ENCODE assay signal across 10 cellular contexts in genomic region chr6:156977527-156978291, GRCh38.
DNase-seq lines count a peak whose midpoint lies in the region; ATAC-seq and TF ChIP-seq lines count a peak whose summit lies in the region.
"Had no signal": no experiment of that assay in that cellular context is flagged by ENCODE, and none has a peak within 500 bp of the region (broad histone marks: within the 10 kb centered on the region; RNA-seq: fewer than 3 reads in every experiment).

No MANE protein-coding gene starts in this region.

- TF ChIP-seq CTCF in right atrium auricular region (IDR thresholded peaks at IDR 0.05), result no peak
- no peak for TF ChIP-seq CTCF in left ventricle myocardium inferior (IDR thresholded peaks at IDR 0.05; ENCODE audit: borderline replicate concordance)
- TF ChIP-seq CTCF in thyroid gland (IDR thresholded peaks at IDR 0.05), result no peak

- no peak for TF ChIP-seq POLR2A in thyroid gland (IDR thresholded peaks at IDR 0.05)

- no peaks in the 10 kb centered on the region for H3K36me3 ChIP-seq in right atrium auricular region
- no peaks in the 10 kb centered on the region for H3K36me3 ChIP-seq in left ventricle myocardium inferior
- H3K36me3 ChIP-seq in thyroid gland, result no peaks in the 10 kb centered on the region

- WGBS in thyroid gland, 2 donors, result 34 to 51% methylated on average over 7 to 8 of the region's 8 CpGs

- intact Hi-C loops in Right ventricle myocardium inferior (cut with DNase I) (loop anchor here (5.0 kb wide), 1 partner anchor 45 kb away; no protein-coding TSS in a partner anchor), left ventricle myocardium inferior (cut with micrococcal nuclease) (no loop called here), thyroid gland (cut with DNase I) (no loop called here)

- H3K4me3 Mint-ChIP-seq in T-helper 17 cell, result peak overlapping the region; percentile 16

- no peaks in the 10 kb centered on the region for H3K27me3 Mint-ChIP-seq in T-helper 17 cell

- H3K4me3 ChIP-seq in right atrium auricular region, result no peak overlapping the region
- H3K4me3 ChIP-seq in left ventricle myocardium inferior, result no peak overlapping the region
- H3K4me3 ChIP-seq in thyroid gland (replicated peaks in 1 of 3), result no peak overlapping the region

- H3K27ac Mint-ChIP-seq in T-helper 17 cell, result peak overlapping the region; percentile 82

- H3K27ac ChIP-seq in right atrium auricular region (peak overlapping the region in 1 of 2 donors; percentile 37), left ventricle myocardium inferior (replicated peaks) (peak overlapping the region; percentile 22), thyroid gland (peak overlapping the region in 1 of 3 donors; percentile 11)

- H3K36me3 Mint-ChIP-seq in T-helper 17 cell (ENCODE audit: low read depth), result no peaks in the 10 kb centered on the region

- DNase-seq in Right ventricle myocardium inferior (ENCODE audit: missing footprints) (no peak), right atrium auricular region (ENCODE audit: low spot score) (no peak), T-helper 17 cell (no peak), left ventricle myocardium inferior (no peak), thyroid gland (peak; percentile 76 to 78), T-helper 2 cell (no peak)
- no peak for DNase-seq in effector CD4-positive, alpha-beta T cell
- DNase-seq: NCI-H1048 had no signal

- H3K4me1 ChIP-seq in right atrium auricular region (peaks cover 0 to 68% of the 10 kb centered on the region in 2 donors), left ventricle myocardium inferior (peaks cover 99% of the 10 kb centered on the region), thyroid gland (peaks cover 64 to 65% of the 10 kb centered on the region in 2 donors)

- ATAC-seq in Right ventricle myocardium inferior (peak; percentile 82), T-helper 17 cell (no peak), GM18502 (IDR thresholded peaks at IDR 0.05; ENCODE audit: poor library complexity, unreplicated experiment) (no peak)
- ATAC-seq: HCT116 had no signal

- H3K9me3 ChIP-seq in right atrium auricular region, result no peaks in the 10 kb centered on the region
- H3K9me3 ChIP-seq in T-helper 17 cell (ENCODE audit: control insufficient read depth, low read length, poor library complexity, severe bottlenecking), result no peaks in the 10 kb centered on the region
- H3K9me3 ChIP-seq in left ventricle myocardium inferior (replicated peaks), result no peaks in the 10 kb centered on the region
- H3K9me3 ChIP-seq in thyroid gland, result no peaks in the 10 kb centered on the region

- peaks cover 58% of the 10 kb centered on the region for H3K4me1 Mint-ChIP-seq in T-helper 17 cell

- H3K27me3 ChIP-seq in right atrium auricular region, result no peaks in the 10 kb centered on the region
- H3K27me3 ChIP-seq in left ventricle myocardium inferior (ENCODE audit: low read depth), result no peaks in the 10 kb centered on the region
- H3K27me3 ChIP-seq in thyroid gland, result no peaks in the 10 kb centered on the region

Comparison
In these comparisons a context has a peak if more than half of its experiments do, and no peak if none do; other contexts are left out.
1. DNase-seq: peak in thyroid gland (2 of 2); none in Right ventricle myocardium inferior (single experiment), right atrium auricular region (single experiment), T-helper 17 cell (0 of 3), left ventricle myocardium inferior (single experiment), effector CD4-positive, alpha-beta T cell (single experiment) and T-helper 2 cell (0 of 5).